In genomic region chr6:121389419-121389818, GRCh38 we compare ENCODE assay signal across 36 cellular contexts. TPM values are rescaled to one million over a fixed set of nuclear protein-coding genes. Genes with fewer than 3 reads are reported as not detected.
"Had no signal": no experiment of that assay in that cellular context is flagged by ENCODE, and none has a peak within 500 bp of the region (broad histone marks: within the 10 kb centered on the region; RNA-seq: fewer than 3 reads in every experiment).

No MANE protein-coding gene starts in this region.

- H3K27me3 ChIP-seq: ascending aorta, cardiac muscle cell had no signal

- H3K9me3 Mint-ChIP-seq: activated CD4-positive, alpha-beta memory T cell treated with anti-CD3 and anti-CD28 coated beads, Interleukin-2, amount 10 ng/mL, durations not matched to agents 7 days and 5 days; activated CD4-positive, alpha-beta T cell treated with anti-CD3 and anti-CD28 coated beads, Interleukin-2, amount 10 ng/mL, durations not matched to agents 7 days and 5 days; activated naive CD4-positive, alpha-beta T cell treated with anti-CD3 and anti-CD28 coated beads, Interleukin-2, amount 10 ng/mL, durations not matched to agents 7 days and 5 days; activated naive CD4-positive, alpha-beta T cell treated with anti-CD3 and anti-CD28 coated beads, Interleukin-2, amount 50 U/mL, for 24 hours; activated naive CD8-positive, alpha-beta T cell treated with anti-CD3 and anti-CD28 coated beads, Interleukin-2, amount 10 ng/mL, durations not matched to agents 7 days and 5 days; activated naive CD8-positive, alpha-beta T cell treated with anti-CD3 and anti-CD28 coated beads, Interleukin-2, amount 50 U/mL, for 24 hours; activated T-cell treated with anti-CD3 and anti-CD28 coated beads, Interleukin-2, amount 50 U/mL, for 24 hours; activated T-helper 2 cell treated with anti-CD3 and anti-CD28 coated beads, Interferon-gamma antibody, Interleukin-2, Interleukin-4, amounts not matched to agents 10 μg/mL and 5 μg/mL and 100 μg/mL, durations not matched to agents 14 hours and 24 hours and 36 hours; brain; T-helper 1 cell treated with Interleukin-12 subunit alpha and Interleukin-12 subunit beta and Interleukin-4 antibody, amounts not matched to agents 30 μg/mL and 1 μg/mL, for 36 hours; T-helper 2 cell treated with Interferon-gamma antibody and Interleukin-4, amounts not matched to agents 5 μg/mL and 100 μg/mL, for 36 hours had no signal

- H3K4me1 ChIP-seq: ascending aorta had no signal

- H3K36me3 Mint-ChIP-seq: activated CD8-positive, alpha-beta memory T cell treated with anti-CD3 and anti-CD28 coated beads, Interleukin-2, amount 10 ng/mL, durations not matched to agents 7 days and 5 days; activated naive CD4-positive, alpha-beta T cell treated with anti-CD3 and anti-CD28 coated beads, Interleukin-2, amount 10 ng/mL, durations not matched to agents 7 days and 5 days; activated naive CD4-positive, alpha-beta T cell treated with anti-CD3 and anti-CD28 coated beads, Interleukin-2, amount 50 U/mL, for 24 hours; activated naive CD8-positive, alpha-beta T cell; activated naive CD8-positive, alpha-beta T cell treated with anti-CD3 and anti-CD28 coated beads, Interleukin-2, amount 10 ng/mL, durations not matched to agents 7 days and 5 days; brain had no signal

- H3K4me3 Mint-ChIP-seq: activated CD4-positive, alpha-beta memory T cell treated with anti-CD3 and anti-CD28 coated beads, Interleukin-2, amount 10 ng/mL, durations not matched to agents 7 days and 5 days; activated CD4-positive, alpha-beta T cell treated with anti-CD3 and anti-CD28 coated beads for 36 hours; activated CD4-positive, alpha-beta T cell treated with anti-CD3 and anti-CD28 coated beads, Interleukin-2, amount 10 ng/mL, durations not matched to agents 7 days and 5 days; activated CD8-positive, alpha-beta memory T cell treated with anti-CD3 and anti-CD28 coated beads, Interleukin-2, amount 10 ng/mL, durations not matched to agents 7 days and 5 days; activated CD8-positive, alpha-beta T cell treated with anti-CD3 and anti-CD28 coated beads, Interleukin-2, amount 10 ng/mL, durations not matched to agents 7 days and 5 days; activated naive CD4-positive, alpha-beta T cell treated with anti-CD3 and anti-CD28 coated beads, Interleukin-2, amount 10 ng/mL, durations not matched to agents 7 days and 5 days; activated naive CD4-positive, alpha-beta T cell treated with anti-CD3 and anti-CD28 coated beads, Interleukin-2, amount 50 U/mL, for 24 hours; activated naive CD8-positive, alpha-beta T cell; activated naive CD8-positive, alpha-beta T cell treated with anti-CD3 and anti-CD28 coated beads, Interleukin-2, amount 10 ng/mL, durations not matched to agents 7 days and 5 days; activated naive CD8-positive, alpha-beta T cell treated with anti-CD3 and anti-CD28 coated beads, Interleukin-2, amount 50 U/mL, for 24 hours; activated T-cell treated with anti-CD3 and anti-CD28 coated beads, Interleukin-2, amount 50 U/mL, for 24 hours; brain; T-helper 1 cell treated with Interleukin-12 subunit alpha and Interleukin-12 subunit beta and Interleukin-4 antibody, amounts not matched to agents 30 μg/mL and 1 μg/mL, for 36 hours; T-helper 2 cell treated with Interferon-gamma antibody and Interleukin-4, amounts not matched to agents 5 μg/mL and 100 μg/mL, for 36 hours had no signal

- H3K27me3 Mint-ChIP-seq: activated CD4-positive, alpha-beta memory T cell treated with anti-CD3 and anti-CD28 coated beads, Interleukin-2, amount 10 ng/mL, durations not matched to agents 7 days and 5 days; activated CD4-positive, alpha-beta T cell treated with anti-CD3 and anti-CD28 coated beads for 36 hours; activated CD8-positive, alpha-beta memory T cell treated with anti-CD3 and anti-CD28 coated beads, Interleukin-2, amount 10 ng/mL, durations not matched to agents 7 days and 5 days; activated naive CD4-positive, alpha-beta T cell treated with anti-CD3 and anti-CD28 coated beads, Interleukin-2, amount 50 U/mL, for 24 hours; activated naive CD8-positive, alpha-beta T cell treated with anti-CD3 and anti-CD28 coated beads, Interleukin-2, amount 50 U/mL, for 24 hours; activated T-cell treated with anti-CD3 and anti-CD28 coated beads, Interleukin-2, amount 50 U/mL, for 24 hours; brain had no signal

- H3K4me1 Mint-ChIP-seq: activated CD4-positive, alpha-beta memory T cell treated with anti-CD3 and anti-CD28 coated beads, Interleukin-2, amount 10 ng/mL, durations not matched to agents 7 days and 5 days; activated CD4-positive, alpha-beta T cell treated with anti-CD3 and anti-CD28 coated beads for 36 hours; activated CD4-positive, alpha-beta T cell treated with anti-CD3 and anti-CD28 coated beads, Interleukin-2, amount 10 ng/mL, durations not matched to agents 7 days and 5 days; activated CD8-positive, alpha-beta memory T cell treated with anti-CD3 and anti-CD28 coated beads, Interleukin-2, amount 10 ng/mL, durations not matched to agents 7 days and 5 days; activated naive CD4-positive, alpha-beta T cell treated with anti-CD3 and anti-CD28 coated beads, Interleukin-2, amount 10 ng/mL, durations not matched to agents 7 days and 5 days; activated naive CD4-positive, alpha-beta T cell treated with anti-CD3 and anti-CD28 coated beads, Interleukin-2, amount 50 U/mL, for 24 hours; activated naive CD8-positive, alpha-beta T cell treated with anti-CD3 and anti-CD28 coated beads, Interleukin-2, amount 10 ng/mL, durations not matched to agents 7 days and 5 days; activated naive CD8-positive, alpha-beta T cell treated with anti-CD3 and anti-CD28 coated beads, Interleukin-2, amount 50 U/mL, for 24 hours; brain had no signal

- H3K36me3 ChIP-seq: ascending aorta, cardiac muscle cell had no signal

- DNase-seq: activated CD4-positive, alpha-beta memory T cell treated with anti-CD3 and anti-CD28 coated beads, Interleukin-2, amount 10 ng/mL, durations not matched to agents 7 days and 5 days; activated CD4-positive, alpha-beta T cell treated with anti-CD3 and anti-CD28 coated beads for 1 hour; activated CD4-positive, alpha-beta T cell treated with anti-CD3 and anti-CD28 coated beads for 36 hours; activated CD4-positive, alpha-beta T cell treated with anti-CD3 and anti-CD28 coated beads for 48 hours; activated CD4-positive, alpha-beta T cell treated with anti-CD3 and anti-CD28 coated beads, Interleukin-2, amount 10 ng/mL, durations not matched to agents 7 days and 5 days; activated CD4-positive, alpha-beta T cell treated with anti-CD3 and anti-CD28 coated beads, Interleukin-2, amount 50 U/mL, for 48 hours; activated CD4-positive, CD25-positive, alpha-beta regulatory T cell; activated CD8-positive, alpha-beta memory T cell treated with anti-CD3 and anti-CD28 coated beads for 24 hours; activated CD8-positive, alpha-beta memory T cell treated with anti-CD3 and anti-CD28 coated beads, Interleukin-2, amount 10 ng/mL, durations not matched to agents 7 days and 5 days; activated CD8-positive, alpha-beta memory T cell treated with anti-CD3 and anti-CD28 coated beads, Interleukin-2, amount 50 U/mL, for 48 hours; activated CD8-positive, alpha-beta T cell treated with anti-CD3 and anti-CD28 coated beads, Interleukin-2, amount 10 ng/mL, durations not matched to agents 7 days and 5 days; activated effector memory CD4-positive, alpha-beta T cell treated with Interleukin-2 at 50 U/mL for 16 hours; activated gamma-delta T cell; activated naive CD4-positive, alpha-beta T cell treated with anti-CD3 and anti-CD28 coated beads, Interleukin-2, amount 10 ng/mL, durations not matched to agents 7 days and 5 days; activated naive CD4-positive, alpha-beta T cell treated with Interleukin-2 at 50 U/mL for 16 hours; activated naive CD8-positive, alpha-beta T cell treated with anti-CD3 and anti-CD28 coated beads, Interleukin-2, amount 10 ng/mL, durations not matched to agents 7 days and 5 days; activated naive CD8-positive, alpha-beta T cell treated with anti-CD3 and anti-CD28 coated beads, Interleukin-2, amount 50 U/mL, for 24 hours; activated T-cell treated with anti-CD3 and anti-CD28 coated beads, Interleukin-2, amount 50 U/mL, for 24 hours; activated T-cell treated with anti-CD3 and anti-CD28 coated beads, Interleukin-2, amount 50 U/mL, for 48 hours; amygdala; anterior cingulate cortex; caudate nucleus; SW 1271; T-helper 1 cell; T-helper 2 cell; T-helper 9 cell had no signal

- H3K4me3 ChIP-seq: ascending aorta, cardiac muscle cell had no signal

- H3K27ac ChIP-seq: ascending aorta, cardiac muscle cell, VCaP had no signal

- ATAC-seq: activated CD4-positive, alpha-beta T cell treated with anti-CD3 and anti-CD28 coated beads for 36 hours; activated CD4-positive, CD25-positive, alpha-beta regulatory T cell treated with anti-CD3 and anti-CD28 coated beads, Interleukin-2, amount 50 U/mL, for 24 hours; activated CD8-positive, alpha-beta memory T cell treated with anti-CD3 and anti-CD28 coated beads, Interleukin-2, amount 10 ng/mL, durations not matched to agents 7 days and 5 days; activated CD8-positive, alpha-beta T cell treated with anti-CD3 and anti-CD28 coated beads, Interleukin-2, amount 10 ng/mL, durations not matched to agents 7 days and 5 days; activated naive CD8-positive, alpha-beta T cell treated with anti-CD3 and anti-CD28 coated beads, Interleukin-2, amount 50 U/mL, for 24 hours had no signal

- H3K9me3 ChIP-seq: ascending aorta had no signal

- H3K27ac Mint-ChIP-seq: activated CD4-positive, alpha-beta memory T cell treated with anti-CD3 and anti-CD28 coated beads, Interleukin-2, amount 10 ng/mL, durations not matched to agents 7 days and 5 days; activated CD4-positive, alpha-beta T cell treated with anti-CD3 and anti-CD28 coated beads for 36 hours; activated CD4-positive, alpha-beta T cell treated with anti-CD3 and anti-CD28 coated beads, Interleukin-2, amount 10 ng/mL, durations not matched to agents 7 days and 5 days; activated CD8-positive, alpha-beta memory T cell treated with anti-CD3 and anti-CD28 coated beads, Interleukin-2, amount 10 ng/mL, durations not matched to agents 7 days and 5 days; activated CD8-positive, alpha-beta T cell treated with anti-CD3 and anti-CD28 coated beads, Interleukin-2, amount 10 ng/mL, durations not matched to agents 7 days and 5 days; activated naive CD4-positive, alpha-beta T cell treated with anti-CD3 and anti-CD28 coated beads, Interleukin-2, amount 10 ng/mL, durations not matched to agents 7 days and 5 days; activated naive CD4-positive, alpha-beta T cell treated with anti-CD3 and anti-CD28 coated beads, Interleukin-2, amount 50 U/mL, for 24 hours; activated naive CD8-positive, alpha-beta T cell; activated naive CD8-positive, alpha-beta T cell treated with anti-CD3 and anti-CD28 coated beads, Interleukin-2, amount 10 ng/mL, durations not matched to agents 7 days and 5 days; activated naive CD8-positive, alpha-beta T cell treated with anti-CD3 and anti-CD28 coated beads, Interleukin-2, amount 50 U/mL, for 24 hours; activated T-cell treated with anti-CD3 and anti-CD28 coated beads, Interleukin-2, amount 50 U/mL, for 24 hours; activated T-helper 2 cell treated with anti-CD3 and anti-CD28 coated beads, Interferon-gamma antibody, Interleukin-2, Interleukin-4, amounts not matched to agents 10 μg/mL and 5 μg/mL and 100 μg/mL, durations not matched to agents 14 hours and 24 hours and 36 hours; brain; T-helper 1 cell treated with Interleukin-12 subunit alpha and Interleukin-12 subunit beta and Interleukin-4 antibody, amounts not matched to agents 30 μg/mL and 1 μg/mL, for 36 hours; T-helper 2 cell treated with Interferon-gamma antibody and Interleukin-4, amounts not matched to agents 5 μg/mL and 100 μg/mL, for 36 hours had no signal

RNA-seq across cellular contexts. Expression of gene GJA1, which starts 46.0 kb away (rescaled TPM):
- total RNA-seq: activated CD4-positive, alpha-beta memory T cell treated with anti-CD3 and anti-CD28 coated beads, Interleukin-2, amount 10 ng/mL, durations not matched to agents 7 days and 5 days; activated CD4-positive, alpha-beta T cell treated with anti-CD3 and anti-CD28 coated beads, Interleukin-2, amount 10 ng/mL, durations not matched to agents 7 days and 5 days; activated CD8-positive, alpha-beta memory T cell treated with anti-CD3 and anti-CD28 coated beads, Interleukin-2, amount 10 ng/mL, durations not matched to agents 7 days and 5 days; activated CD8-positive, alpha-beta T cell treated with anti-CD3 and anti-CD28 coated beads, Interleukin-2, amount 10 ng/mL, durations not matched to agents 7 days and 5 days; activated naive CD8-positive, alpha-beta T cell treated with anti-CD3 and anti-CD28 coated beads, Interleukin-2, amount 10 ng/mL, durations not matched to agents 7 days and 5 days; activated T-helper 2 cell treated with anti-CD3 and anti-CD28 coated beads, Interferon-gamma antibody, Interleukin-2, Interleukin-4, amounts not matched to agents 10 μg/mL and 5 μg/mL and 100 μg/mL, durations not matched to agents 14 hours and 24 hours and 36 hours had no signal
